Comparison of ENCODE assay signal across 8 cellular contexts in genomic region chrY:2935606-2936521, GRCh38. TPM values are rescaled to one million over a fixed set of nuclear protein-coding genes. Genes with fewer than 3 reads are reported as not detected.
DNase-seq lines count a peak whose midpoint lies in the region; ATAC-seq lines count a peak whose summit lies in the region.

No MANE protein-coding gene starts in this region.

- peak; percentile 73 for DNase-seq in NCI-H1092 treated with DMSO at 0.1 percent for 48 hours (lab: John Stamatoyannopoulos, UW)
- DNase-seq in NCI-H1092 (lab: John Stamatoyannopoulos, UW): no peak
- peak; percentile 85 for DNase-seq in MV-4-11 (lab: John Stamatoyannopoulos, UW)
- peak; percentile 76 for DNase-seq in activated effector memory CD4-positive, alpha-beta T cell treated with Interleukin-2 at 50 U/mL for 16 hours
- peak; percentile 40 for DNase-seq in iPS DF 19.7 (ENCODE audit: low read depth, low spot score)
- peak; percentile 67 for DNase-seq in stimulated activated CD8-positive, alpha-beta memory T cell treated with anti-CD3 and anti-CD28 coated beads, Interleukin-12 subunit alpha, Interleukin-12 subunit beta, amount 100 ng/mL, for 24 hours (ENCODE audit: extremely low read depth)
- DNase-seq in aorta: no peak
- no peak for DNase-seq in 8988T

- H3K4me3 ChIP-seq in aorta (ENCODE audit: low read length in 2 of 2): peak overlapping the region in 1 of 2 donors; percentile 63

- 0% methylated on average over 74 of the region's 74 CpGs; no CpG with 5 or more reads in 1 of the 2 donors for WGBS in aorta, 2 donors

- no peak for ATAC-seq in aorta (ENCODE audit: low FRiP score)

- no peaks in the 10 kb centered on the region for H3K36me3 ChIP-seq in aorta (ENCODE audit: control insufficient read depth in 1 of 2, insufficient read depth in 2 of 2, low read length in 1 of 2)

- no peaks in the 10 kb centered on the region for H3K9me3 ChIP-seq in aorta (ENCODE audit: control insufficient read depth, low read length)

- intact Hi-C loops in aorta (cut with DNase I): no loop called here

- H3K27me3 ChIP-seq in aorta (ENCODE audit: control insufficient read depth in 1 of 2, insufficient read depth in 2 of 2, low read length in 1 of 2): no peaks in the 10 kb centered on the region

- no peaks in the 10 kb centered on the region for H3K4me1 ChIP-seq in aorta (ENCODE audit: control insufficient read depth in 1 of 2, insufficient read depth in 2 of 2, low read length in 2 of 2)

- peak overlapping the region in 1 of 2 donors; percentile 93 for H3K27ac ChIP-seq in aorta (ENCODE audit: low read depth in 1 of 2, low read length in 2 of 2)

RNA-seq across cellular contexts. Expression of gene ZFY, which starts 0.7 kb away (rescaled TPM):
- total RNA-seq in aorta: not detected
- polyA plus RNA-seq in aorta: 1 to 10 TPM in 1 of 2 donors, not detected in 1; 4.4 TPM

Comparison
In these comparisons a context has a peak if more than half of its experiments do, and no peak if none do; other contexts are left out.
1. DNase-seq: peak in NCI-H1092 treated with DMSO at 0.1 percent for 48 hours (single experiment), MV-4-11 (single experiment), activated effector memory CD4-positive, alpha-beta T cell treated with Interleukin-2 at 50 U/mL for 16 hours (single experiment), iPS DF 19.7 (single experiment) and stimulated activated CD8-positive, alpha-beta memory T cell treated with anti-CD3 and anti-CD28 coated beads, Interleukin-12 subunit alpha, Interleukin-12 subunit beta, amount 100 ng/mL, for 24 hours (single experiment); none in NCI-H1092 (single experiment), aorta (0 of 2) and 8988T (single experiment).